Comparison of ENCODE assay signal across 1 cellular context in the genomic region with DNA sequence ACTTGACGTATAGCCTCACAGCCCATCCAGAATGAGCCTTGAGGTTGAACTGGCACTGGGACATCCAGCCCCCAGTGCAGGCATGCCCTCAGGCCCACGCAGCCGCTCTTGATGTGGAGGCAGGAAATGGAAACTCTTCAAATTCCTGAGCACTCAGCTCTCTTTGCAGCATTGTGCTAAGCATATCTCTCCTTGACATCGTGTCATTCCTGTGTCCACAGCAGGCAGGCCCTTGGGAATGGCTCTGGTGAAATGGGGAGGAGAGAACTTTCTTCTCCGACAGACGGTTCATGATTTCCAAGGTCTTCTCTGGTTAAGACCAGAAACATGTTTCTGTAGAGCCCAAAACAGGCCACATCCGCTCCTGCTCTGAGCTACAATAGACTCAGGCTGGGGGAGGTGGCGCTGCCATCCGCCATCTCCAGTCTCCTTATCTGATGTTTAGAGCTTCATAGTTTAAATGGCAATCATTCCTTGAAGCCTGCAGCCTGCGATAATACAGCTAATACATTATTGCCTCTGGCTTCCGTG.
TF ChIP-seq lines count a peak whose summit lies in the region.

No MANE protein-coding gene starts in this region.

TF ChIP-seq in GM23338, 12 proteins besides CTCF, POLR2A, EP300 and RAD21 (continued from another document):
- TF ChIP-seq, protein P1, sequence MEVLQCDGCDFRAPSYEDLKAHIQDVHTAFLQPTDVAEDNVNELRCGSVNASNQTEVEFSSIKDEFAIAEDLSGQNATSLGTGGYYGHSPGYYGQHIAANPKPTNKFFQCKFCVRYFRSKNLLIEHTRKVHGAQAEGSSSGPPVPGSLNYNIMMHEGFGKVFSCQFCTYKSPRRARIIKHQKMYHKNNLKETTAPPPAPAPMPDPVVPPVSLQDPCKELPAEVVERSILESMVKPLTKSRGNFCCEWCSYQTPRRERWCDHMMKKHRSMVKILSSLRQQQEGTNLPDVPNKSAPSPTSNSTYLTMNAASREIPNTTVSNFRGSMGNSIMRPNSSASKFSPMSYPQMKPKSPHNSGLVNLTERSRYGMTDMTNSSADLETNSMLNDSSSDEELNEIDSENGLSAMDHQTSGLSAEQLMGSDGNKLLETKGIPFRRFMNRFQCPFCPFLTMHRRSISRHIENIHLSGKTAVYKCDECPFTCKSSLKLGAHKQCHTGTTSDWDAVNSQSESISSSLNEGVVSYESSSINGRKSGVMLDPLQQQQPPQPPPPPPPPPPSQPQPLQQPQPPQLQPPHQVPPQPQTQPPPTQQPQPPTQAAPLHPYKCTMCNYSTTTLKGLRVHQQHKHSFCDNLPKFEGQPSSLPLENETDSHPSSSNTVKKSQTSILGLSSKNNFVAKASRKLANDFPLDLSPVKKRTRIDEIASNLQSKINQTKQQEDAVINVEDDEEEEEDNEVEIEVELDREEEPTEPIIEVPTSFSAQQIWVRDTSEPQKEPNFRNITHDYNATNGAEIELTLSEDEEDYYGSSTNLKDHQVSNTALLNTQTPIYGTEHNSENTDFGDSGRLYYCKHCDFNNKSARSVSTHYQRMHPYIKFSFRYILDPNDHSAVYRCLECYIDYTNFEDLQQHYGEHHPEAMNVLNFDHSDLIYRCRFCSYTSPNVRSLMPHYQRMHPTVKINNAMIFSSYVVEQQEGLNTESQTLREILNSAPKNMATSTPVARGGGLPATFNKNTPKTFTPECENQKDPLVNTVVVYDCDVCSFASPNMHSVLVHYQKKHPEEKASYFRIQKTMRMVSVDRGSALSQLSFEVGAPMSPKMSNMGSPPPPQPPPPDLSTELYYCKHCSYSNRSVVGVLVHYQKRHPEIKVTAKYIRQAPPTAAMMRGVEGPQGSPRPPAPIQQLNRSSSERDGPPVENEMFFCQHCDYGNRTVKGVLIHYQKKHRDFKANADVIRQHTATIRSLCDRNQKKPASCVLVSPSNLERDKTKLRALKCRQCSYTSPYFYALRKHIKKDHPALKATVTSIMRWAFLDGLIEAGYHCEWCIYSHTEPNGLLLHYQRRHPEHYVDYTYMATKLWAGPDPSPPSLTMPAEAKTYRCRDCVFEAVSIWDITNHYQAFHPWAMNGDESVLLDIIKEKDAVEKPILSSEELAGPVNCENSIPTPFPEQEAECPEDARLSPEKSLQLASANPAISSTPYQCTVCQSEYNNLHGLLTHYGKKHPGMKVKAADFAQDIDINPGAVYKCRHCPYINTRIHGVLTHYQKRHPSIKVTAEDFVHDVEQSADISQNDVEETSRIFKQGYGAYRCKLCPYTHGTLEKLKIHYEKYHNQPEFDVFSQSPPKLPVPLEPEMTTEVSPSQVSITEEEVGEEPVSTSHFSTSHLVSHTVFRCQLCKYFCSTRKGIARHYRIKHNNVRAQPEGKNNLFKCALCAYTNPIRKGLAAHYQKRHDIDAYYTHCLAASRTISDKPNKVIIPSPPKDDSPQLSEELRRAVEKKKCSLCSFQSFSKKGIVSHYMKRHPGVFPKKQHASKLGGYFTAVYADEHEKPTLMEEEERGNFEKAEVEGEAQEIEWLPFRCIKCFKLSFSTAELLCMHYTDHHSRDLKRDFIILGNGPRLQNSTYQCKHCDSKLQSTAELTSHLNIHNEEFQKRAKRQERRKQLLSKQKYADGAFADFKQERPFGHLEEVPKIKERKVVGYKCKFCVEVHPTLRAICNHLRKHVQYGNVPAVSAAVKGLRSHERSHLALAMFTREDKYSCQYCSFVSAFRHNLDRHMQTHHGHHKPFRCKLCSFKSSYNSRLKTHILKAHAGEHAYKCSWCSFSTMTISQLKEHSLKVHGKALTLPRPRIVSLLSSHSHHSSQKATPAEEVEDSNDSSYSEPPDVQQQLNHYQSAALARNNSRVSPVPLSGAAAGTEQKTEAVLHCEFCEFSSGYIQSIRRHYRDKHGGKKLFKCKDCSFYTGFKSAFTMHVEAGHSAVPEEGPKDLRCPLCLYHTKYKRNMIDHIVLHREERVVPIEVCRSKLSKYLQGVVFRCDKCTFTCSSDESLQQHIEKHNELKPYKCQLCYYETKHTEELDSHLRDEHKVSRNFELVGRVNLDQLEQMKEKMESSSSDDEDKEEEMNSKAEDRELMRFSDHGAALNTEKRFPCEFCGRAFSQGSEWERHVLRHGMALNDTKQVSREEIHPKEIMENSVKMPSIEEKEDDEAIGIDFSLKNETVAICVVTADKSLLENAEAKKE (CRISPR knock-in tag; IDR thresholded peaks at IDR 0.05) = no peak
- TF ChIP-seq NANOG (IDR thresholded peaks at IDR 0.05; ENCODE audit: borderline replicate concordance) (no peak), POLR2AphosphoS5 (IDR thresholded peaks at IDR 0.05; ENCODE audit: low read depth) (no peak), JUNB (IDR thresholded peaks at IDR 0.05; ENCODE audit: unreplicated experiment) (no peak), EZH2phosphoT487 (IDR thresholded peaks at IDR 0.05; ENCODE audit: unreplicated experiment) (no peak), STAT1 (IDR thresholded peaks at IDR 0.05; ENCODE audit: unreplicated experiment) (no peak), ZNF114 (CRISPR knock-in tag; IDR thresholded peaks at IDR 0.05) (no peak), CREB1 (CRISPR knock-in tag; IDR thresholded peaks at IDR 0.05; ENCODE audit: low read depth) (no peak)
- TF ChIP-seq, protein P2, sequence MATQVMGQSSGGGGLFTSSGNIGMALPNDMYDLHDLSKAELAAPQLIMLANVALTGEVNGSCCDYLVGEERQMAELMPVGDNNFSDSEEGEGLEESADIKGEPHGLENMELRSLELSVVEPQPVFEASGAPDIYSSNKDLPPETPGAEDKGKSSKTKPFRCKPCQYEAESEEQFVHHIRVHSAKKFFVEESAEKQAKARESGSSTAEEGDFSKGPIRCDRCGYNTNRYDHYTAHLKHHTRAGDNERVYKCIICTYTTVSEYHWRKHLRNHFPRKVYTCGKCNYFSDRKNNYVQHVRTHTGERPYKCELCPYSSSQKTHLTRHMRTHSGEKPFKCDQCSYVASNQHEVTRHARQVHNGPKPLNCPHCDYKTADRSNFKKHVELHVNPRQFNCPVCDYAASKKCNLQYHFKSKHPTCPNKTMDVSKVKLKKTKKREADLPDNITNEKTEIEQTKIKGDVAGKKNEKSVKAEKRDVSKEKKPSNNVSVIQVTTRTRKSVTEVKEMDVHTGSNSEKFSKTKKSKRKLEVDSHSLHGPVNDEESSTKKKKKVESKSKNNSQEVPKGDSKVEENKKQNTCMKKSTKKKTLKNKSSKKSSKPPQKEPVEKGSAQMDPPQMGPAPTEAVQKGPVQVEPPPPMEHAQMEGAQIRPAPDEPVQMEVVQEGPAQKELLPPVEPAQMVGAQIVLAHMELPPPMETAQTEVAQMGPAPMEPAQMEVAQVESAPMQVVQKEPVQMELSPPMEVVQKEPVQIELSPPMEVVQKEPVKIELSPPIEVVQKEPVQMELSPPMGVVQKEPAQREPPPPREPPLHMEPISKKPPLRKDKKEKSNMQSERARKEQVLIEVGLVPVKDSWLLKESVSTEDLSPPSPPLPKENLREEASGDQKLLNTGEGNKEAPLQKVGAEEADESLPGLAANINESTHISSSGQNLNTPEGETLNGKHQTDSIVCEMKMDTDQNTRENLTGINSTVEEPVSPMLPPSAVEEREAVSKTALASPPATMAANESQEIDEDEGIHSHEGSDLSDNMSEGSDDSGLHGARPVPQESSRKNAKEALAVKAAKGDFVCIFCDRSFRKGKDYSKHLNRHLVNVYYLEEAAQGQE (IDR thresholded peaks at IDR 0.05; ENCODE audit: unreplicated experiment) = no peak
